ENCODE assay signal across 8 cellular contexts in the genomic region with DNA sequence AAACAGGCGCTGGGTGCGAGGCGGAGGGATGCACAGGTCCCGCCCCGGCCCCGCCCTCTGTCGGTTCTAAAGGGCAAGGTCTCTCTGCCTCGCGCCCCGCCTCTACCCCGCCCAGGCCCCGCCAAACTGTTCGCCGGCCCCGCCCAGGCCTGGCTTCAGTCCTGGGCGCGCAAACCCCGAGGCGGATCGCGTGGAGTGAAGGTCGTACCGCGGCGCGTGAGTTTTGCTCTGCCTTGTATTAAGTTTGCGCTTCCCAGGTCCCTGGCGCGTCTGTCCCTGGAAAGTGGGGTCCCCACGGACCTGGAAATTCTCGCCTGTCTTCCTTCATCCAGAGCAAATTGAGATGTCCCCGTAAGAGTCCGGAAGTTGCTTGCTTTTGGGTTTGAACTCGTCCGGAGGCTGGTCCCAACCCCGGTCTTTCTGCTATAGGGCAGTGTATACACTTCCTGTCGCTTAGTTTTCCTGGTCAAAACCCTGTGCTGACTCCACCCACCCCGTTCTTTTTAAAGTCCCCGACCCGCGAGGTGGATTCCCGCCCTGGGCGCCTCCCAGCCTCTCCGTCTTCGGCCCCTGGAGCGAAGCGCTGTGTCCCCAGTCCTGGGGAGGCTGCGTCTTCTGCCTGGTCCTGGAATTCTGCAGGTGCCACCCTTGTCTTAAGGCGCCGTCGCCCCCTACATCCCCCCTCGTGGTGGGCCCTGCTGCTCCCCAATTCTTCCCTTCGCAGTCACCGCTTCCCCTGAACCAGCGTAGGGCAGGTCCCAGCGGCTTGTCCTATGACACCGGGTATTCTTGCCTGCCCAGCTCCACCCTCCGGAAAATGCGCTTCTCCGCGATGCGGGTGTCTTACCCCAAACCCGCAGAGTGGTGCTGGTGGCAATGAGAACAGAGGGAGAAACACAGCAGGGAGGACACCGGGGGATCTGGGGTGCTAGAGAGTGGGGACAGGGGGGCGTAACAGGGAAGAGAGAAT. TPM values are rescaled to one million over a fixed set of nuclear protein-coding genes. Genes with fewer than 3 reads are reported as not detected.
A peak's percentile ranks its signal among the peaks of the same experiment; 100 is the strongest.
DNase-seq lines count a peak whose midpoint lies in the region; ATAC-seq and TF ChIP-seq lines count a peak whose summit lies in the region.

No MANE protein-coding gene starts in this region.

- intact Hi-C loops in heart left ventricle (cut with DNase I) (no loop called here), posterior vena cava (cut with DNase I) (no loop called here), tibial artery (cut with DNase I; ENCODE audit: low total_unique reads) (no loop called here)

- peaks cover 70% of the 10 kb centered on the region for H3K36me3 Mint-ChIP-seq in activated naive CD8-positive, alpha-beta T cell treated with anti-CD3 and anti-CD28 coated beads, Interleukin-2, amount 10 ng/mL, durations not matched to agents 7 days and 5 days

- H3K9me3 Mint-ChIP-seq in activated naive CD8-positive, alpha-beta T cell treated with anti-CD3 and anti-CD28 coated beads, Interleukin-2, amount 10 ng/mL, durations not matched to agents 7 days and 5 days = peaks cover 5% of the 10 kb centered on the region

- H3K27me3 ChIP-seq in RWPE2 (ENCODE audit: insufficient read depth, poor library complexity, severe bottlenecking) (no peaks in the 10 kb centered on the region), heart left ventricle (no peaks in the 10 kb centered on the region), tibial artery (no peaks in the 10 kb centered on the region)

- POLR2A ChIA-PET in activated naive CD8-positive, alpha-beta T cell treated with anti-CD3 and anti-CD28 coated beads, Interleukin-2, amount 10 ng/mL, durations not matched to agents 7 days and 5 days (lab: Charles Lee) = interaction anchor here (0.7 to 1.3 kb wide), 2 partner anchors 9 to 12 kb away, joined by 3 to 6 read pairs; partner anchors contain the start of gene ZNF808
- POLR2A ChIA-PET in HEK293T (lab: Yijun Ruan, JAX) = no interaction called here

- peaks cover 16% of the 10 kb centered on the region for H3K4me1 Mint-ChIP-seq in activated naive CD8-positive, alpha-beta T cell treated with anti-CD3 and anti-CD28 coated beads, Interleukin-2, amount 10 ng/mL, durations not matched to agents 7 days and 5 days

- TF ChIP-seq POLR2A in heart left ventricle (IDR thresholded peaks at IDR 0.05) = peak in 1 of 2 donors; percentile 26

- H3K27me3 Mint-ChIP-seq in activated naive CD8-positive, alpha-beta T cell treated with anti-CD3 and anti-CD28 coated beads, Interleukin-2, amount 10 ng/mL, durations not matched to agents 7 days and 5 days = no peaks in the 10 kb centered on the region

- peak overlapping the region; percentile 38 for H3K4me3 ChIP-seq in RWPE2 (ENCODE audit: severe bottlenecking)
- H3K4me3 ChIP-seq in heart left ventricle = peak overlapping the region; percentile 24 to 71 (median 58)
- H3K4me3 ChIP-seq in tibial artery = peak overlapping the region; percentile 55 to 78

- peak; percentile 40 for DNase-seq in GM04504 (ENCODE audit: low read depth)
- peak; percentile 89 for DNase-seq in RWPE2 (ENCODE audit: low spot score)
- DNase-seq in activated naive CD8-positive, alpha-beta T cell treated with anti-CD3 and anti-CD28 coated beads, Interleukin-2, amount 10 ng/mL, durations not matched to agents 7 days and 5 days = peak; percentile 93
- peak; percentile 91 to 95 (median 94) for DNase-seq in heart left ventricle
- DNase-seq in posterior vena cava (ENCODE audit: low spot score) = peak; percentile 96
- peak; percentile 91 to 93 for DNase-seq in tibial artery
- no peak for DNase-seq in HEK293T (ENCODE audit: extremely low spot score)

- H3K27ac Mint-ChIP-seq in activated naive CD8-positive, alpha-beta T cell treated with anti-CD3 and anti-CD28 coated beads, Interleukin-2, amount 10 ng/mL, durations not matched to agents 7 days and 5 days = peak overlapping the region; percentile 87

- ATAC-seq in HG02610 (IDR thresholded peaks at IDR 0.05; ENCODE audit: unreplicated experiment) (peak; percentile 78), RWPE2 (ENCODE audit: low read depth) (peak; percentile 98), heart left ventricle (peak; percentile 97 to 99 (median 98))
- peak; percentile 91 for ATAC-seq in activated naive CD8-positive, alpha-beta T cell treated with anti-CD3 and anti-CD28 coated beads, Interleukin-2, amount 10 ng/mL, durations not matched to agents 7 days and 5 days (ENCODE audit: low read depth)

- H3K27ac ChIP-seq in RWPE2 (ENCODE audit: poor library complexity, severe bottlenecking) = peak overlapping the region; percentile 55
- H3K27ac ChIP-seq in heart left ventricle = peak overlapping the region in 11 of 12 donors; percentile 49 to 83 (median 71)
- H3K27ac ChIP-seq in tibial artery = peak overlapping the region; percentile 76

- H3K9me3 ChIP-seq in RWPE2 (ENCODE audit: severe bottlenecking) (no peaks in the 10 kb centered on the region), heart left ventricle (no peaks in the 10 kb centered on the region), tibial artery (no peaks in the 10 kb centered on the region)

- CTCF ChIA-PET in HEK293T (lab: Yijun Ruan, JAX) = no interaction called here

- H3K4me3 Mint-ChIP-seq in activated naive CD8-positive, alpha-beta T cell treated with anti-CD3 and anti-CD28 coated beads, Interleukin-2, amount 10 ng/mL, durations not matched to agents 7 days and 5 days = peak overlapping the region; percentile 86

- TF ChIP-seq CTCF in RWPE2 (IDR thresholded peaks at IDR 0.05; ENCODE audit: poor library complexity, severe bottlenecking) (no peak), heart left ventricle (IDR thresholded peaks at IDR 0.05) (peak in 9 of 12 donors; percentile 20 to 55 (median 34)), tibial artery (IDR thresholded peaks at IDR 0.05) (peak in 1 of 2 experiments; percentile 33)

- H3K36me3 ChIP-seq in RWPE2 (ENCODE audit: low read depth) = peaks cover 10% of the 10 kb centered on the region
- H3K36me3 ChIP-seq in heart left ventricle = peaks cover 0 to 18% (median 10%) of the 10 kb centered on the region in 9 donors
- peaks cover 0 to 4% (median 0%) of the 10 kb centered on the region in 3 donors for H3K36me3 ChIP-seq in tibial artery

- H3K4me1 ChIP-seq in RWPE2 (ENCODE audit: insufficient read depth, poor library complexity, severe bottlenecking) (no peaks in the 10 kb centered on the region), heart left ventricle (peaks cover 0 to 33% (median 14%) of the 10 kb centered on the region in 12 donors), tibial artery (peaks cover 0 to 18% (median 0%) of the 10 kb centered on the region in 4 donors)

- 5 to 15% (median 6%) methylated on average over 37 to 65 of the region's 65 CpGs for WGBS in heart left ventricle, 4 donors

TF ChIP-seq in HEK293T, 16 proteins besides CTCF, POLR2A, EP300 and RAD21:
- TF ChIP-seq NFRKB (IDR thresholded peaks at IDR 0.05) (no peak), ELF4 (IDR thresholded peaks at IDR 0.05) (no peak), CTBP1 (IDR thresholded peaks at IDR 0.05; ENCODE audit: borderline replicate concordance) (no peak), ARNT (IDR thresholded peaks at IDR 0.05) (no peak), ZNF384 (IDR thresholded peaks at IDR 0.05) (no peak)

RNA-seq across cellular contexts. Expression of gene ZNF808, which starts 8.6 kb away (rescaled TPM):
- total RNA-seq in activated naive CD8-positive, alpha-beta T cell treated with anti-CD3 and anti-CD28 coated beads, Interleukin-2, amount 10 ng/mL, durations not matched to agents 7 days and 5 days = 10 to 100 TPM; 53.5 to 59.8 TPM
- total RNA-seq in heart left ventricle (10 to 100 TPM; 16.6 to 46.1 (median 28.9) TPM), posterior vena cava (10 to 100 TPM; 17.4 to 17.8 TPM)
- 10 to 100 TPM in 1 of 2 donors, 1 to 10 TPM in 1; 8.3 to 11.7 TPM for polyA plus RNA-seq in heart left ventricle

RNA-seq across cellular contexts. Expression of gene ZNF701, which starts 34.0 kb away (rescaled TPM):
- 10 to 100 TPM; 40.2 to 40.5 TPM for total RNA-seq in activated naive CD8-positive, alpha-beta T cell treated with anti-CD3 and anti-CD28 coated beads, Interleukin-2, amount 10 ng/mL, durations not matched to agents 7 days and 5 days
- total RNA-seq in heart left ventricle (10 to 100 TPM in 8 of 9 donors, 1 to 10 TPM in 1; 8.3 to 26.6 (median 15.6) TPM), posterior vena cava (10 to 100 TPM; 11.3 to 16.0 TPM)
- 10 to 100 TPM in 1 of 2 donors, 1 to 10 TPM in 1; 8.6 to 16.0 TPM for polyA plus RNA-seq in heart left ventricle
